Comparison of ENCODE assay signal across 1 cellular context in genomic region chr4:142818009-142818408, GRCh38.
TF ChIP-seq lines count a peak whose summit lies in the region.

No MANE protein-coding gene starts in this region.

TF ChIP-seq in GM23338, 12 proteins besides CTCF, POLR2A, EP300 and RAD21 (continued from another document):
- TF ChIP-seq REST (IDR thresholded peaks at IDR 0.05; ENCODE audit: unreplicated experiment), result no peak
- no peak for TF ChIP-seq EZH2phosphoT487 (IDR thresholded peaks at IDR 0.05; ENCODE audit: unreplicated experiment)
